ENCODE assay signal across 14 cellular contexts in genomic region chr19:50702870-50703829, GRCh38. TPM values are rescaled to one million over a fixed set of nuclear protein-coding genes. Genes with fewer than 3 reads are reported as not detected.
A peak's percentile ranks its signal among the peaks of the same experiment; 100 is the strongest.
DNase-seq lines count a peak whose midpoint lies in the region; ATAC-seq and TF ChIP-seq lines count a peak whose summit lies in the region.
"Had no signal": no experiment of that assay in that cellular context is flagged by ENCODE, and none has a peak within 500 bp of the region (broad histone marks: within the 10 kb centered on the region; RNA-seq: fewer than 3 reads in every experiment).

No MANE protein-coding gene starts in this region.

- ATAC-seq in RWPE2 (ENCODE audit: low read depth), result peak; percentile 54; the same call in 2 of the 3 replicates
- ATAC-seq: SK-N-SH treated with all-trans-retinoic acid at 6 μM for 48 hours had no signal

- in situ Hi-C loops in brain microvascular endothelial cell (cut with HindIII; ENCODE audit: low pct_ligation_motif_present, low sequenced_read_pairs), result no loop called here

- POLR2A ChIA-PET in A673 (lab: Charles Lee; ENCODE audit: low non-redundant PET), result interaction anchor here (0.6 to 0.8 kb wide), 2 partner anchors 20 to 130 kb away, joined by 3 to 10 read pairs; no protein-coding TSS in a partner anchor

- TF ChIP-seq CTCF in RWPE2 (IDR thresholded peaks at IDR 0.05; ENCODE audit: poor library complexity, severe bottlenecking) (no peak), brain microvascular endothelial cell (IDR thresholded peaks at IDR 0.05; ENCODE audit: low read depth, low read length, missing control alignments) (no peak), A673 (conservative IDR thresholded peaks at IDR 0.05; ENCODE audit: low read depth, low read length) (no peak)

- intact Hi-C loops in A673 (cut with micrococcal nuclease; ENCODE audit: unreplicated experiment), result loop anchor here (10.0 kb wide), 1 partner anchor 312 kb away; the partner anchor contains the start of gene KLK10

- no peaks in the 10 kb centered on the region for H3K4me1 ChIP-seq in RWPE2 (ENCODE audit: insufficient read depth, poor library complexity, severe bottlenecking)
- H3K4me1 ChIP-seq in A673 (ENCODE audit: insufficient read depth, low read length, poor library complexity, severe bottlenecking), result peaks cover 14% of the 10 kb centered on the region
- H3K4me1 ChIP-seq: esophagus squamous epithelium, left ventricle myocardium inferior, testis had no signal

- H3K9me3 ChIP-seq in RWPE2 (ENCODE audit: severe bottlenecking), result no peaks in the 10 kb centered on the region
- no peaks in the 10 kb centered on the region for H3K9me3 ChIP-seq in A673 (ENCODE audit: low read depth, low read length, poor library complexity, severe bottlenecking)
- H3K9me3 ChIP-seq: esophagus squamous epithelium, left ventricle myocardium inferior, testis had no signal

- H3K27ac ChIP-seq in RWPE2 (ENCODE audit: poor library complexity, severe bottlenecking) (no peak overlapping the region), brain microvascular endothelial cell (no peak overlapping the region), A673 (ENCODE audit: low read depth, low read length, poor library complexity, severe bottlenecking) (no peak overlapping the region)
- H3K27ac ChIP-seq: esophagus squamous epithelium, hepatocyte, left ventricle myocardium inferior, testis had no signal

- BruUV-seq in A673 (replicated peaks; lab: Mats Ljungman, UMichigan), result no TSS peak

- CTCF ChIA-PET in A673 (lab: Charles Lee), result interaction anchor here (0.5 to 2.4 kb wide), 11 partner anchors 8 to 314 kb away, joined by 3 to 15 read pairs (median 7); no protein-coding TSS in a partner anchor

- peak; percentile 34 for DNase-seq in CMK (ENCODE audit: low read depth)
- DNase-seq in H4 (ENCODE audit: low spot score), result peak; percentile 54
- no peak for DNase-seq in RWPE2 (ENCODE audit: low spot score)
- DNase-seq in lung microvascular endothelial cell (ENCODE audit: low read depth in 2 of 2), result peak; percentile 42 to 74
- DNase-seq in brain microvascular endothelial cell, result no peak
- no peak for DNase-seq in DMS53 (lab: John Stamatoyannopoulos, UW)
- DNase-seq in A673 (ENCODE audit: low spot score), result no peak
- DNase-seq: activated naive CD4-positive, alpha-beta T cell treated with Interleukin-2 at 50 U/mL for 16 hours; esophagus squamous epithelium; left ventricle myocardium inferior; MM.1S; testis had no signal

- H3K36me3 ChIP-seq in RWPE2 (ENCODE audit: low read depth), result no peaks in the 10 kb centered on the region
- no peaks in the 10 kb centered on the region for H3K36me3 ChIP-seq in brain microvascular endothelial cell (replicated peaks)
- H3K36me3 ChIP-seq in A673 (ENCODE audit: insufficient read depth, low read length, poor library complexity, severe bottlenecking), result no peaks in the 10 kb centered on the region
- H3K36me3 ChIP-seq: esophagus squamous epithelium, left ventricle myocardium inferior had no signal

- H3K4me3 ChIP-seq in RWPE2 (ENCODE audit: severe bottlenecking) (peak overlapping the region; percentile 4), brain microvascular endothelial cell (ENCODE audit: low read depth, low read length) (no peak overlapping the region), A673 (ENCODE audit: low read depth, low read length, poor library complexity, severe bottlenecking) (no peak overlapping the region)
- H3K4me3 ChIP-seq: esophagus squamous epithelium, hepatocyte, left ventricle myocardium inferior, testis had no signal

- H3K27me3 ChIP-seq in RWPE2 (ENCODE audit: insufficient read depth, poor library complexity, severe bottlenecking) (peaks cover 4% of the 10 kb centered on the region), brain microvascular endothelial cell (replicated peaks) (peaks cover 3% of the 10 kb centered on the region), A673 (replicated peaks; ENCODE audit: insufficient read depth, low read depth, low read length, poor library complexity) (no peaks in the 10 kb centered on the region)
- H3K27me3 ChIP-seq: testis had no signal

RNA-seq across cellular contexts. Expression of gene SHANK1, which starts 16.5 kb away (rescaled TPM):
- 0.68 and 2.2 TPM in 2 replicates for total RNA-seq in H4 (2014; rRNA removed; shearing (Covaris generic))
- total RNA-seq in lung microvascular endothelial cell, result 0.22 TPM in 1 of 2 replicates, not detected in the other
- 69.7 and 69.8 TPM in 2 replicates for total RNA-seq in A673 (2021)

RNA-seq across cellular contexts. Expression of gene CLEC11A, which starts 20.0 kb away (rescaled TPM):
- 0.45 and 4.6 TPM in 2 replicates for total RNA-seq in H4 (2014; rRNA removed; shearing (Covaris generic))
- 0.40 and 2.6 TPM in 2 replicates for total RNA-seq in lung microvascular endothelial cell
- total RNA-seq in A673 (2021), result 59.1 TPM in 2 replicates

RNA-seq across cellular contexts. Expression of gene C19orf81, which starts 53.9 kb away (rescaled TPM):
- total RNA-seq in H4 (2014; rRNA removed; shearing (Covaris generic)), result 5.0 and 5.3 TPM in 2 replicates
- total RNA-seq in lung microvascular endothelial cell (0.65 TPM in 1 of 2 replicates, not detected in the other), A673 (2021) (6.2 and 10.5 TPM in 2 replicates)
- total RNA-seq: esophagus squamous epithelium had no signal

Comparison
In these comparisons a context has a peak if more than half of its experiments do, and no peak if none do; other contexts are left out.
1. DNase-seq: peak in CMK (single experiment), H4 (single experiment) and lung microvascular endothelial cell (2 of 2); none in RWPE2 (single experiment), brain microvascular endothelial cell (single experiment), DMS53 (single experiment) and A673 (single experiment).
2. RNA of gene SHANK1, which starts 16.5 kb away (total RNA-seq): 69.7 to 69.8 TPM in A673; 0.68 to 2.2 TPM in H4 and 0.22 TPM in lung microvascular endothelial cell; every median in the first group is over 10 times any median in the second.
3. RNA of gene CLEC11A, which starts 20.0 kb away (total RNA-seq): 59.1 TPM in A673; 0.45 to 4.6 TPM in H4 and 0.40 to 2.6 TPM in lung microvascular endothelial cell; every median in the first group is over 10 times any median in the second.